ENCODE assay signal across 1 cellular context in genomic region chr5:92652735-92653134, GRCh38.
TF ChIP-seq lines count a peak whose summit lies in the region.

No MANE protein-coding gene starts in this region.

TF ChIP-seq in HepG2, 621 proteins besides CTCF, POLR2A, EP300 and RAD21 (continued from another document):
- no peak for TF ChIP-seq ZHX2 (IDR thresholded peaks at IDR 0.05; ENCODE audit: low read depth)
- no peak for TF ChIP-seq ZHX2 (CRISPR knock-in tag; IDR thresholded peaks at IDR 0.05; ENCODE audit: borderline replicate concordance)
- TF ChIP-seq RXRA (CRISPR knock-in tag; IDR thresholded peaks at IDR 0.05) = no peak
- TF ChIP-seq ZNF619 (CRISPR knock-in tag; IDR thresholded peaks at IDR 0.05) = no peak
- TF ChIP-seq TCF7L2 (IDR thresholded peaks at IDR 0.05; ENCODE audit: low read depth, low read length) = no peak
- no peak for TF ChIP-seq CEBPB (IDR thresholded peaks at IDR 0.05; ENCODE audit: borderline replicate concordance, low read depth, low read length)
- TF ChIP-seq SNAPC2 (CRISPR knock-in tag; IDR thresholded peaks at IDR 0.05) = no peak
- no peak for TF ChIP-seq ZMYM4 (CRISPR knock-in tag; IDR thresholded peaks at IDR 0.05)
- no peak for TF ChIP-seq ZNF510 (CRISPR knock-in tag; IDR thresholded peaks at IDR 0.05; ENCODE audit: low read depth)
- no peak for TF ChIP-seq ZFP90 (CRISPR knock-in tag; IDR thresholded peaks at IDR 0.05; ENCODE audit: borderline replicate concordance)
- TF ChIP-seq ZNF530 (CRISPR knock-in tag; IDR thresholded peaks at IDR 0.05; ENCODE audit: low read depth) = no peak
- no peak for TF ChIP-seq ZNF629 (CRISPR knock-in tag; conservative IDR thresholded peaks at IDR 0.05)
- TF ChIP-seq SMAD1 (CRISPR knock-in tag; IDR thresholded peaks at IDR 0.05; ENCODE audit: borderline replicate concordance, low read depth) = no peak
- no peak for TF ChIP-seq KDM1A (CRISPR knock-in tag; IDR thresholded peaks at IDR 0.05)
